In genomic region chr1:12184008-12184681, GRCh38 we compare ENCODE assay signal across 8 cellular contexts. TPM values are rescaled to one million over a fixed set of nuclear protein-coding genes. Genes with fewer than 3 reads are reported as not detected.
DNase-seq lines count a peak whose midpoint lies in the region; ATAC-seq and TF ChIP-seq lines count a peak whose summit lies in the region.

No MANE protein-coding gene starts in this region.

- H3K36me3 ChIP-seq in GM23248 (ENCODE audit: low read depth): no peaks in the 10 kb centered on the region
- H3K36me3 ChIP-seq in left ventricle myocardium inferior: no peaks in the 10 kb centered on the region

- peaks cover 12% of the 10 kb centered on the region for H3K4me1 ChIP-seq in GM23248 (ENCODE audit: insufficient read depth)
- H3K4me1 ChIP-seq in left ventricle myocardium inferior: peaks cover 94% of the 10 kb centered on the region

- H3K4me3 ChIP-seq in GM23248 (no peak overlapping the region), left ventricle myocardium inferior (peak overlapping the region; percentile 56)

- H3K4me3 Mint-ChIP-seq in activated naive CD8-positive, alpha-beta T cell treated with anti-CD3 and anti-CD28 coated beads for 36 hours: no peak overlapping the region

- no peaks in the 10 kb centered on the region for H3K79me2 ChIP-seq in GM23248 (ENCODE audit: insufficient read depth)

- H3K27ac Mint-ChIP-seq in activated naive CD8-positive, alpha-beta T cell treated with anti-CD3 and anti-CD28 coated beads for 36 hours: peak overlapping the region; percentile 16

- in situ Hi-C loops in GM23248 (cut with MboI): no loop called here

- H3K9me3 Mint-ChIP-seq in activated naive CD8-positive, alpha-beta T cell treated with anti-CD3 and anti-CD28 coated beads for 36 hours: no peaks in the 10 kb centered on the region

- no peaks in the 10 kb centered on the region for H3K9me2 ChIP-seq in GM23248 (ENCODE audit: insufficient read depth)

- H4K20me1 ChIP-seq in GM23248 (ENCODE audit: insufficient read depth): no peaks in the 10 kb centered on the region

- H3K4me1 Mint-ChIP-seq in activated naive CD8-positive, alpha-beta T cell treated with anti-CD3 and anti-CD28 coated beads for 36 hours: peaks cover 47% of the 10 kb centered on the region

- ATAC-seq in HG02678 (IDR thresholded peaks at IDR 0.05; ENCODE audit: unreplicated experiment) (no peak), GM18511 (IDR thresholded peaks at IDR 0.05; ENCODE audit: unreplicated experiment) (no peak), GM18519 (IDR thresholded peaks at IDR 0.05; ENCODE audit: low FRiP score, unreplicated experiment) (no peak), GM21825 (IDR thresholded peaks at IDR 0.05; ENCODE audit: unreplicated experiment) (no peak)

- H3K9me3 ChIP-seq in GM23248 (ENCODE audit: low read depth): no peaks in the 10 kb centered on the region
- no peaks in the 10 kb centered on the region for H3K9me3 ChIP-seq in left ventricle myocardium inferior (replicated peaks)

- H3K27me3 Mint-ChIP-seq in activated naive CD8-positive, alpha-beta T cell treated with anti-CD3 and anti-CD28 coated beads for 36 hours: no peaks in the 10 kb centered on the region

- H3K27me3 ChIP-seq in GM23248 (replicated peaks; ENCODE audit: insufficient read depth) (no peaks in the 10 kb centered on the region), left ventricle myocardium inferior (ENCODE audit: low read depth) (peaks cover 4% of the 10 kb centered on the region)

- H3K27ac ChIP-seq in GM23248: no peak overlapping the region
- peak overlapping the region; percentile 94 for H3K27ac ChIP-seq in left ventricle myocardium inferior (replicated peaks)

- H3K9ac ChIP-seq in GM23248: peak overlapping the region; percentile 60

- H3F3A ChIP-seq in GM23248 (ENCODE audit: insufficient read depth): no peaks in the 10 kb centered on the region

- intact Hi-C loops in left ventricle myocardium inferior (cut with micrococcal nuclease) (no loop called here), posterior vena cava (cut with DNase I) (loop anchor here in 1 of 2 donors (10.0 kb wide), 1 partner anchor 1539 kb away; no protein-coding TSS in a partner anchor)

- WGBS in GM23248 (ENCODE audit: low coverage in 1 of 2, low lambda C conversion rate in 2 of 2, missing lambda C conversion rate in 2 of 2), 2 experiments: 1 to 8% methylated on average over 7 to 10 of the region's 10 CpGs

- DNase-seq in GM23248: peak; percentile 66
- DNase-seq in activated naive CD8-positive, alpha-beta T cell treated with anti-CD3 and anti-CD28 coated beads for 36 hours: no peak
- peak; percentile 86 for DNase-seq in left ventricle myocardium inferior
- peak; percentile 94 for DNase-seq in posterior vena cava (ENCODE audit: low spot score)

- TF ChIP-seq CTCF in left ventricle myocardium inferior (IDR thresholded peaks at IDR 0.05; ENCODE audit: borderline replicate concordance): peak; percentile 51

- H2AFZ ChIP-seq in GM23248: peak overlapping the region; percentile 91

- H3K4me2 ChIP-seq in GM23248 (ENCODE audit: unreplicated experiment): peak overlapping the region; percentile 36

- H3K36me3 Mint-ChIP-seq in activated naive CD8-positive, alpha-beta T cell treated with anti-CD3 and anti-CD28 coated beads for 36 hours: peaks cover 28% of the 10 kb centered on the region

RNA-seq across cellular contexts. Expression of gene TNFRSF1B, which starts 17.4 kb away (rescaled TPM):
- 0.25 and 2.9 TPM in 2 replicates for total RNA-seq in GM23248 (2014; rRNA removed; shearing (Covaris generic))
- 1.1 and 1.3 TPM in 2 replicates for polyA plus RNA-seq in GM23248 (2016; fragmentation: Nextera tagmentation; extraction: Ambion mirVana)
- total RNA-seq in activated naive CD8-positive, alpha-beta T cell treated with anti-CD3 and anti-CD28 coated beads for 36 hours: 100 to 1,000 TPM; 187 to 193 TPM
- total RNA-seq in left ventricle myocardium inferior (16.2 TPM), posterior vena cava (10 to 100 TPM; 37.6 to 38.1 TPM)

RNA-seq across cellular contexts. Expression of gene VPS13D, which starts 45.7 kb away (rescaled TPM):
- total RNA-seq in GM23248 (2014; rRNA removed; shearing (Covaris generic)): 16.4 and 18.7 TPM in 2 replicates
- 5.6 and 6.8 TPM in 2 replicates for polyA plus RNA-seq in GM23248 (2016; fragmentation: Nextera tagmentation; extraction: Ambion mirVana)
- total RNA-seq in activated naive CD8-positive, alpha-beta T cell treated with anti-CD3 and anti-CD28 coated beads for 36 hours: 10 to 100 TPM; 27.7 to 29.1 TPM
- total RNA-seq in left ventricle myocardium inferior (71.6 TPM), posterior vena cava (10 to 100 TPM; 74.9 to 96.7 TPM)

Comparison
In these comparisons a context has a peak if more than half of its experiments do, and no peak if none do; other contexts are left out.
1. RNA of gene TNFRSF1B, which starts 17.4 kb away (total RNA-seq): 187 to 193 TPM in activated naive CD8-positive, alpha-beta T cell treated with anti-CD3 and anti-CD28 coated beads for 36 hours; 37.6 to 38.1 TPM in posterior vena cava, 16.2 TPM in left ventricle myocardium inferior (single experiment) and 0.25 to 2.9 TPM in GM23248; every median in the first group is over 4 times any median in the second.